In genomic region chr6:31945507-31946369, GRCh38 we compare ENCODE assay signal across 9 cellular contexts. TPM values are rescaled to one million over a fixed set of nuclear protein-coding genes. Genes with fewer than 3 reads are reported as not detected.
DNase-seq lines count a peak whose midpoint lies in the region; ATAC-seq and TF ChIP-seq lines count a peak whose summit lies in the region.
"Had no signal": no experiment of that assay in that cellular context is flagged by ENCODE, and none has a peak within 500 bp of the region (broad histone marks: within the 10 kb centered on the region; RNA-seq: fewer than 3 reads in every experiment).

CFB (plus strand) TSS chr6:31946095; CDS start chr6:31946222, 127 bp downstream.

- H3K4me1 Mint-ChIP-seq in activated CD4-positive, alpha-beta T cell treated with anti-CD3 and anti-CD28 coated beads for 36 hours, result peaks cover 8% of the 10 kb centered on the region
- no peaks in the 10 kb centered on the region for H3K4me1 Mint-ChIP-seq in central memory CD8-positive, alpha-beta T cell

- no peaks in the 10 kb centered on the region for H3K36me3 Mint-ChIP-seq in activated CD4-positive, alpha-beta T cell treated with anti-CD3 and anti-CD28 coated beads for 36 hours (ENCODE audit: low read depth)
- peaks cover 10% of the 10 kb centered on the region for H3K36me3 Mint-ChIP-seq in central memory CD8-positive, alpha-beta T cell (ENCODE audit: insufficient read depth)

- H3K36me3 ChIP-seq in lower lobe of right lung (peaks cover 42% of the 10 kb centered on the region), upper lobe of right lung (peaks cover 12% of the 10 kb centered on the region)

- peak; percentile 36 for DNase-seq in activated CD4-positive, alpha-beta T cell treated with anti-CD3 and anti-CD28 coated beads for 36 hours
- DNase-seq in activated CD4-positive, alpha-beta T cell treated with anti-CD3 and anti-CD28 coated beads, Interleukin-2, amount 50 U/mL, for 4 hours, result no peak
- DNase-seq in central memory CD8-positive, alpha-beta T cell (ENCODE audit: low spot score in 2 of 2), result no peak
- DNase-seq in lower lobe of right lung, result peak; percentile 80
- DNase-seq in upper lobe of right lung, result peak; percentile 79
- no peak for DNase-seq in NCI-H2029 (lab: John Stamatoyannopoulos, UW)
- DNase-seq in GM20000 (ENCODE audit: low spot score), result no peak

- TF ChIP-seq CTCF in lower lobe of right lung (IDR thresholded peaks at IDR 0.05), result no peak
- no peak for TF ChIP-seq CTCF in upper lobe of right lung (IDR thresholded peaks at IDR 0.05)
- TF ChIP-seq CTCF in GM20000 (IDR thresholded peaks at IDR 0.05; ENCODE audit: extremely low read depth, missing control alignments), result no peak

- H3K27me3 ChIP-seq in lower lobe of right lung (ENCODE audit: low read depth), result no peaks in the 10 kb centered on the region
- H3K27me3 ChIP-seq in upper lobe of right lung, result no peaks in the 10 kb centered on the region

- H3K9me3 Mint-ChIP-seq in activated CD4-positive, alpha-beta T cell treated with anti-CD3 and anti-CD28 coated beads for 36 hours (ENCODE audit: low read depth), result no peaks in the 10 kb centered on the region
- H3K9me3 Mint-ChIP-seq in central memory CD8-positive, alpha-beta T cell, result no peaks in the 10 kb centered on the region

- H3K4me3 ChIP-seq in lower lobe of right lung (peak within 1 kb of the TSS; percentile 39), upper lobe of right lung (peak within 1 kb of the TSS; percentile 23)

- no peaks in the 10 kb centered on the region for H3K9me3 ChIP-seq in lower lobe of right lung
- H3K9me3 ChIP-seq in upper lobe of right lung, result no peaks in the 10 kb centered on the region

- intact Hi-C loops in activated CD4-positive, alpha-beta T cell treated with anti-CD3 and anti-CD28 coated beads for 36 hours (cut with DNase I, micrococcal nuclease), result loop anchor here in 1 of 2 experiments (10.0 kb wide), 1 partner anchor 119 kb away; no protein-coding TSS in a partner anchor
- intact Hi-C loops in lower lobe of right lung (cut with DNase I) (no loop called here), upper lobe of right lung (cut with DNase I) (no loop called here)

- no peak within 1 kb of the TSS for H3K4me3 Mint-ChIP-seq in activated CD4-positive, alpha-beta T cell treated with anti-CD3 and anti-CD28 coated beads for 36 hours
- no peak within 1 kb of the TSS for H3K4me3 Mint-ChIP-seq in central memory CD8-positive, alpha-beta T cell

- ATAC-seq in activated CD4-positive, alpha-beta T cell treated with anti-CD3 and anti-CD28 coated beads for 36 hours, result peak; percentile 53
- ATAC-seq in central memory CD8-positive, alpha-beta T cell (replicated peaks; ENCODE audit: extremely low read depth, poor library complexity, severe bottlenecking), result no peak
- ATAC-seq in lower lobe of right lung (peak; percentile 87 to 89), upper lobe of right lung (peak; percentile 84), GM21381 (IDR thresholded peaks at IDR 0.05; ENCODE audit: unreplicated experiment) (no peak)

- H3K27ac ChIP-seq in lower lobe of right lung, result peak within 1 kb of the TSS; percentile 87
- peak within 1 kb of the TSS; percentile 84 for H3K27ac ChIP-seq in upper lobe of right lung
- H3K27ac ChIP-seq: C4-2B had no signal

- H3K27ac Mint-ChIP-seq in activated CD4-positive, alpha-beta T cell treated with anti-CD3 and anti-CD28 coated beads for 36 hours, result no peak within 1 kb of the TSS
- peak within 1 kb of the TSS; percentile 49 for H3K27ac Mint-ChIP-seq in central memory CD8-positive, alpha-beta T cell (ENCODE audit: low read depth)

- H3K4me1 ChIP-seq in lower lobe of right lung (peaks cover 20% of the 10 kb centered on the region), upper lobe of right lung (peaks cover 14% of the 10 kb centered on the region)

- H3K27me3 Mint-ChIP-seq in activated CD4-positive, alpha-beta T cell treated with anti-CD3 and anti-CD28 coated beads for 36 hours, result peaks cover 7% of the 10 kb centered on the region
- H3K27me3 Mint-ChIP-seq in central memory CD8-positive, alpha-beta T cell, result peaks cover 46% of the 10 kb centered on the region

- CTCF ChIA-PET in activated CD4-positive, alpha-beta T cell treated with anti-CD3 and anti-CD28 coated beads for 36 hours (lab: Charles Lee), result interaction anchor here (0.7 to 1.1 kb wide), 3 partner anchors 24 to 563 kb away, joined by 3 to 4 read pairs (median 3); no protein-coding TSS in a partner anchor

- POLR2A ChIA-PET in activated CD4-positive, alpha-beta T cell treated with anti-CD3 and anti-CD28 coated beads for 36 hours (lab: Charles Lee), result no interaction called here

RNA-seq across cellular contexts. Expression of gene CFB, which starts in this region (rescaled TPM):
- under 1 TPM; 0.69 to 0.96 TPM for total RNA-seq in activated CD4-positive, alpha-beta T cell treated with anti-CD3 and anti-CD28 coated beads for 36 hours
- total RNA-seq in lower lobe of right lung (85.6 TPM), upper lobe of right lung (74.9 TPM)

Comparison
In these comparisons a context has a peak if more than half of its experiments do, and no peak if none do; other contexts are left out.
1. RNA of gene CFB (total RNA-seq): 85.6 TPM in lower lobe of right lung (single experiment) and 74.9 TPM in upper lobe of right lung (single experiment); 0.69 to 0.96 TPM in activated CD4-positive, alpha-beta T cell treated with anti-CD3 and anti-CD28 coated beads for 36 hours; every median in the first group is over 10 times any median in the second.
2. Peak in DNase-seq and ATAC-seq in activated CD4-positive, alpha-beta T cell treated with anti-CD3 and anti-CD28 coated beads for 36 hours; RNA of the gene not detected or under 1 TPM.
3. ATAC-seq: peak in lower lobe of right lung (2 of 2) and upper lobe of right lung (single experiment); none in central memory CD8-positive, alpha-beta T cell (single experiment) and GM21381 (single experiment).
4. DNase-seq: peak in lower lobe of right lung (single experiment) and upper lobe of right lung (single experiment); none in activated CD4-positive, alpha-beta T cell treated with anti-CD3 and anti-CD28 coated beads, Interleukin-2, amount 50 U/mL, for 4 hours (0 of 2), central memory CD8-positive, alpha-beta T cell (0 of 2), NCI-H2029 (single experiment) and GM20000 (single experiment).